In the genomic region with DNA sequence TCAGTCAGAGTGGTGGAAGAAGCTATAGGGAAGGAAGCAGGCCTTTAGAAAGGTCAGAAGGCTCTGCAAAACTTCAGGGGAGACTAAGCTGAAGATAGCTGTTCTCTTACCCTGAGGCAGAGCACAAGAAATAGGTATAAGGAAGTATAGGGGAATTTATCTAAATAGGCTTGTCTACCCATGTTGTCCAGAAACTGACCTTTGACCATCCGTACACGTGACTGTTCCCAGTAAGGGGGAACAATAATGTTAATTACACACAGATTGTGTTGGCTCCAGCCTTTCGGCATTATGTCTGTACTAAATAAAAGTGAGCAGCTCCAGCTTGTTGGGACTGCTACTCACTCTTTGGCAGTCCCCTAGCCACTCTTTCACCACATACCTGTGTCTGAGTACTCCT, we compare ENCODE assay signal across 23 cellular contexts. TPM values are rescaled to one million over a fixed set of nuclear protein-coding genes. Genes with fewer than 3 reads are reported as not detected.
"Had no signal": no experiment of that assay in that cellular context is flagged by ENCODE, and none has a peak within 500 bp of the region (broad histone marks: within the 10 kb centered on the region; RNA-seq: fewer than 3 reads in every experiment).

No MANE protein-coding gene starts in this region.

- H3K27ac ChIP-seq: HL-60 had no signal

- H3K9me3 ChIP-seq: SK-N-SH had no signal

- DNase-seq: IMR-90, Karpas-422, KG1, MM.1S, NCI-H1105, NCI-H1417, NCI-H1436 treated with DMSO at 0.1 percent for 48 hours, NCI-H1694, NCI-H187 treated with DMSO at 0.1 percent for 48 hours, NCI-H2029 treated with DMSO at 0.1 percent for 48 hours, NCI-H2171 treated with DMSO at 0.1 percent for 48 hours, NCI-H345, NCI-H524, NCI-H526 treated with DMSO at 0.1 percent for 48 hours, NCI-H774, Right ventricle myocardium superior, RPMI8226, SK-N-SH, SW 1271 had no signal

- FAIRE-seq: RCC 7860 had no signal

- H3K4me2 ChIP-seq: SK-N-SH had no signal

- H3K9ac ChIP-seq: SK-N-SH had no signal

RNA-seq across cellular contexts. Expression of a gene that starts 59.0 kb away (rescaled TPM):
- total RNA-seq: IMR-90, NCI-H460, Right ventricle myocardium superior, SK-MEL-5 had no signal
- polyA plus RNA-seq: IMR-90, SK-N-SH had no signal
